Comparison of ENCODE assay signal across 8 cellular contexts in genomic region chr9:34675048-34675714, GRCh38. TPM values are rescaled to one million over a fixed set of nuclear protein-coding genes. Genes with fewer than 3 reads are reported as not detected.
DNase-seq lines count a peak whose midpoint lies in the region; ATAC-seq and TF ChIP-seq lines count a peak whose summit lies in the region.

No MANE protein-coding gene starts in this region.

- H3K9me3 Mint-ChIP-seq in activated naive CD4-positive, alpha-beta T cell treated with anti-CD3 and anti-CD28 coated beads, Interleukin-2, amount 50 U/mL, for 72 hours = no peaks in the 10 kb centered on the region

- H2AFZ ChIP-seq in Karpas-422 (ENCODE audit: low read length) = no peak overlapping the region

- no peaks in the 10 kb centered on the region for H3K9me2 ChIP-seq in Karpas-422 (replicated peaks; ENCODE audit: insufficient read depth, low read length)

- H3K4me1 ChIP-seq in Karpas-422 (ENCODE audit: low read length) (no peaks in the 10 kb centered on the region), left ventricle myocardium inferior (no peaks in the 10 kb centered on the region)

- H3K27me3 ChIP-seq in Karpas-422 (ENCODE audit: low read length) (no peaks in the 10 kb centered on the region), left ventricle myocardium inferior (ENCODE audit: low read depth) (no peaks in the 10 kb centered on the region)

- H4K20me1 ChIP-seq in Karpas-422 (ENCODE audit: insufficient read depth, low read depth, low read length) = no peaks in the 10 kb centered on the region

- no peaks in the 10 kb centered on the region for H3K79me2 ChIP-seq in Karpas-422 (ENCODE audit: low read length)

- H3K27ac Mint-ChIP-seq in activated naive CD4-positive, alpha-beta T cell treated with anti-CD3 and anti-CD28 coated beads, Interleukin-2, amount 50 U/mL, for 72 hours = no peak overlapping the region

- H3K9me3 ChIP-seq in Karpas-422 (ENCODE audit: low read length) = no peaks in the 10 kb centered on the region
- peaks cover 3% of the 10 kb centered on the region for H3K9me3 ChIP-seq in left ventricle myocardium inferior (replicated peaks)

- H3K27ac ChIP-seq in Karpas-422 (ENCODE audit: low read length) (no peak overlapping the region), left ventricle myocardium inferior (replicated peaks) (no peak overlapping the region)

- DNase-seq in ELF-1 (ENCODE audit: low read depth, low spot score) (peak; percentile 91), Karpas-422 (peak; percentile 93), SHP77 (lab: John Stamatoyannopoulos, UW) (peak; percentile 50 to 78), left ventricle myocardium inferior (peak; percentile 41), mesenteric fat pad (ENCODE audit: low spot score) (no peak)
- peak in 1 of 2 donors; percentile 55 for DNase-seq in activated naive CD4-positive, alpha-beta T cell treated with anti-CD3 and anti-CD28 coated beads, Interleukin-2, amount 50 U/mL, for 72 hours (ENCODE audit: low spot score in 2 of 2)
- peak; percentile 56 for DNase-seq in stimulated activated CD4-positive, alpha-beta T cell treated with anti-CD3 and anti-CD28 coated beads, Interleukin-12 subunit alpha, Interleukin-12 subunit beta, amount 100 ng/mL, for 4 hours

- ATAC-seq in activated naive CD4-positive, alpha-beta T cell treated with anti-CD3 and anti-CD28 coated beads, Interleukin-2, amount 50 U/mL, for 72 hours = peak; percentile 44 to 85
- no peak for ATAC-seq in GM21717 (IDR thresholded peaks at IDR 0.05; ENCODE audit: unreplicated experiment)

- intact Hi-C loops in left ventricle myocardium inferior (cut with micrococcal nuclease) = no loop called here

- H3K4me3 ChIP-seq in Karpas-422 (ENCODE audit: low read length) = no peak overlapping the region
- no peak overlapping the region for H3K4me3 ChIP-seq in left ventricle myocardium inferior

- H3K4me2 ChIP-seq in Karpas-422 (ENCODE audit: low read depth, low read length, poor library complexity, severe bottlenecking) = no peak overlapping the region

- H3K36me3 Mint-ChIP-seq in activated naive CD4-positive, alpha-beta T cell treated with anti-CD3 and anti-CD28 coated beads, Interleukin-2, amount 50 U/mL, for 72 hours = no peaks in the 10 kb centered on the region

- TF ChIP-seq CTCF in left ventricle myocardium inferior (IDR thresholded peaks at IDR 0.05; ENCODE audit: borderline replicate concordance) = peak; percentile 48

- H3K36me3 ChIP-seq in Karpas-422 (ENCODE audit: insufficient read depth, low read length) (no peaks in the 10 kb centered on the region), left ventricle myocardium inferior (no peaks in the 10 kb centered on the region)

- H3K9ac ChIP-seq in Karpas-422 (ENCODE audit: low read length) = no peak overlapping the region

RNA-seq across cellular contexts. Expression of gene CCL27, which starts 12.7 kb away (rescaled TPM):
- total RNA-seq in Karpas-422 (2014; rRNA removed; shearing (Covaris generic); ENCODE audit: low replicate concordance) = 0.36 TPM in 1 of 2 replicates, not detected in the other
- under 1 TPM in 1 of 2 donors, not detected in 1; 0.64 TPM for total RNA-seq in activated naive CD4-positive, alpha-beta T cell treated with anti-CD3 and anti-CD28 coated beads, Interleukin-2, amount 50 U/mL, for 72 hours
- total RNA-seq in left ventricle myocardium inferior (0.41 TPM), mesenteric fat pad (not detected)

RNA-seq across cellular contexts. Expression of gene CCL19, which starts 15.9 kb away (rescaled TPM):
- total RNA-seq in Karpas-422 (2014; rRNA removed; shearing (Covaris generic); ENCODE audit: low replicate concordance) = not detected in 2 replicates
- not detected for total RNA-seq in activated naive CD4-positive, alpha-beta T cell treated with anti-CD3 and anti-CD28 coated beads, Interleukin-2, amount 50 U/mL, for 72 hours
- total RNA-seq in left ventricle myocardium inferior (0.69 TPM), mesenteric fat pad (not detected)

RNA-seq across cellular contexts. Expression of gene IL11RA, which starts 23.2 kb away (rescaled TPM):
- 9.4 and 15.1 TPM in 2 replicates for total RNA-seq in Karpas-422 (2014; rRNA removed; shearing (Covaris generic); ENCODE audit: low replicate concordance)
- 10 to 100 TPM; 41.8 to 44.2 TPM for total RNA-seq in activated naive CD4-positive, alpha-beta T cell treated with anti-CD3 and anti-CD28 coated beads, Interleukin-2, amount 50 U/mL, for 72 hours
- total RNA-seq in left ventricle myocardium inferior (56.5 TPM), mesenteric fat pad (15.6 TPM)

RNA-seq across cellular contexts. Expression of gene GALT, which starts 28.7 kb away (rescaled TPM):
- 45.4 and 66.2 TPM in 2 replicates for total RNA-seq in Karpas-422 (2014; rRNA removed; shearing (Covaris generic); ENCODE audit: low replicate concordance)
- total RNA-seq in activated naive CD4-positive, alpha-beta T cell treated with anti-CD3 and anti-CD28 coated beads, Interleukin-2, amount 50 U/mL, for 72 hours = 100 to 1,000 TPM in 1 of 2 donors, 10 to 100 TPM in 1; 63.5 to 104 TPM
- total RNA-seq in left ventricle myocardium inferior (51.5 TPM), mesenteric fat pad (21.3 TPM)

RNA-seq across cellular contexts. Expression of gene CCL21, which starts 34.8 kb away (rescaled TPM):
- not detected in 2 replicates for total RNA-seq in Karpas-422 (2014; rRNA removed; shearing (Covaris generic); ENCODE audit: low replicate concordance)
- not detected for total RNA-seq in activated naive CD4-positive, alpha-beta T cell treated with anti-CD3 and anti-CD28 coated beads, Interleukin-2, amount 50 U/mL, for 72 hours
- total RNA-seq in left ventricle myocardium inferior (6.2 TPM), mesenteric fat pad (18.0 TPM)
